ENCODE assay signal across 30 cellular contexts in genomic region chr12:127120851-127121250, GRCh38.
"Had no signal": no experiment of that assay in that cellular context is flagged by ENCODE, and none has a peak within 500 bp of the region (broad histone marks: within the 10 kb centered on the region; RNA-seq: fewer than 3 reads in every experiment).

No MANE protein-coding gene starts in this region.

- H3K27ac ChIP-seq: ascending aorta, cardiac muscle cell, VCaP had no signal

- FAIRE-seq: bronchial epithelial cell, TTC549 had no signal

- H3K4me3 ChIP-seq: ascending aorta, cardiac muscle cell had no signal

- H3K36me3 ChIP-seq: ascending aorta, cardiac muscle cell had no signal

- H3K9me3 ChIP-seq: ascending aorta had no signal

- H3K27me3 ChIP-seq: ascending aorta, cardiac muscle cell had no signal

- DNase-seq: activated B cell treated with CpG ODN at 0.5 μM for 24 hours; activated CD4-positive, alpha-beta memory T cell treated with anti-CD3 and anti-CD28 coated beads, Interleukin-2, amount 10 ng/mL, durations not matched to agents 7 days and 5 days; activated CD4-positive, alpha-beta T cell treated with anti-CD3 and anti-CD28 coated beads for 48 hours; activated CD4-positive, alpha-beta T cell treated with anti-CD3 and anti-CD28 coated beads, Interleukin-2, amount 10 ng/mL, durations not matched to agents 7 days and 5 days; activated CD4-positive, alpha-beta T cell treated with anti-CD3 and anti-CD28 coated beads, Interleukin-2, amount 50 U/mL, for 48 hours; activated CD4-positive, CD25-positive, alpha-beta regulatory T cell treated with anti-CD3 and anti-CD28 coated beads, Interleukin-2, amount 50 U/mL, for 72 hours; activated CD8-positive, alpha-beta memory T cell treated with anti-CD3 and anti-CD28 coated beads for 24 hours; activated CD8-positive, alpha-beta memory T cell treated with anti-CD3 and anti-CD28 coated beads, Interleukin-2, amount 10 ng/mL, durations not matched to agents 7 days and 5 days; activated CD8-positive, alpha-beta memory T cell treated with anti-CD3 and anti-CD28 coated beads, Interleukin-2, amount 50 U/mL, for 48 hours; activated CD8-positive, alpha-beta T cell treated with anti-CD3 and anti-CD28 coated beads, Interleukin-2, amount 10 ng/mL, durations not matched to agents 7 days and 5 days; activated effector memory CD4-positive, alpha-beta T cell treated with Interleukin-2 at 50 U/mL for 16 hours; activated gamma-delta T cell; activated naive CD4-positive, alpha-beta T cell treated with anti-CD3 and anti-CD28 coated beads, Interleukin-2, amount 10 ng/mL, durations not matched to agents 7 days and 5 days; activated naive CD4-positive, alpha-beta T cell treated with Interleukin-2 at 50 U/mL for 16 hours; activated naive CD8-positive, alpha-beta T cell treated with anti-CD3 and anti-CD28 coated beads, Interleukin-2, amount 10 ng/mL, durations not matched to agents 7 days and 5 days; activated naive CD8-positive, alpha-beta T cell treated with anti-CD3 and anti-CD28 coated beads, Interleukin-2, amount 50 U/mL, for 24 hours; activated T-cell treated with anti-CD3 and anti-CD28 coated beads, Interleukin-2, amount 50 U/mL, for 24 hours; activated T-cell treated with anti-CD3 and anti-CD28 coated beads, Interleukin-2, amount 50 U/mL, for 48 hours; amygdala; anterior cingulate cortex; caudate nucleus; cerebellar nuclear complex; T-helper 1 cell; T-helper 2 cell; T-helper 9 cell had no signal

- ATAC-seq: activated CD8-positive, alpha-beta memory T cell treated with anti-CD3 and anti-CD28 coated beads, Interleukin-2, amount 10 ng/mL, durations not matched to agents 7 days and 5 days; activated CD8-positive, alpha-beta T cell treated with anti-CD3 and anti-CD28 coated beads, Interleukin-2, amount 10 ng/mL, durations not matched to agents 7 days and 5 days; activated naive CD8-positive, alpha-beta T cell treated with anti-CD3 and anti-CD28 coated beads, Interleukin-2, amount 50 U/mL, for 24 hours had no signal

- H3K4me1 ChIP-seq: ascending aorta had no signal
